Comparison of ENCODE assay signal across 27 cellular contexts in the genomic region with DNA sequence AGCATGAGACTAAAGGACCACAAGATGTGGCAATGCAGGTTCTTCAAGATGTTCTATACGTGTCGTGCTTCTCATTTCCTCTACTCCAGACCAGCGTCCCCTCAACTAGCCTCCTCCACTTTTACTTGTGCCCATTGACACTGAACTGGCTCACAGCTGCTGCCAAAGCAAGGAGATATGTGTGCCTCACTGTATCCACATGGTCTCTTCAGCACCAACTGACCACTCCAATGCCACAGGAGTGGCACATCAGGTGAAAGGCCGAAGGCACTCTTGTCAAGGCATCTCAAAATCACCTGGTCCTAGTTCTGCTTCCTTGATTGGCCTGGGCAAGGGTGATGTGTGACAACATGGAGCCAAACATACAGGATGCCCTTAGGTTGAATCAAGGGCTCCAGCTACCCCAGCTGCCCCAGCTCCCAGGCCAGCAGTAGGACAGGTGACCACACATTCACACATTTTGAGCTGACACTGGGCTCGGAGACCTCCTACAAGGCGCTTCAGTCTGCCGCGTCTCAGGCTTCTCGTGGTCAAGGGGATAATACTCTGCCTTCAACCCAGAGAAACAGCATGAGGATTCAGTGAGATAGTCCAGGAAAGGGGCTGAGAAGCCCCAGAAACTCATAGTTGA.
"Had no signal": no experiment of that assay in that cellular context is flagged by ENCODE, and none has a peak within 500 bp of the region (broad histone marks: within the 10 kb centered on the region; RNA-seq: fewer than 3 reads in every experiment).

No MANE protein-coding gene starts in this region.

- FAIRE-seq: kidney had no signal

- H2AFZ ChIP-seq: parathyroid adenoma had no signal

- H3K79me2 ChIP-seq: parathyroid adenoma had no signal

- H3K36me3 ChIP-seq: left lung, lower lobe of right lung, neutrophil, right lobe of liver, tibial nerve, vagina had no signal

- H3K4me1 Mint-ChIP-seq: mesothelial cell of epicardium; naive B cell; natural killer cell; stimulated activated memory B cell treated with anti-CD40 and anti-IgM and Interleukin-4, amounts not matched to agents 10 μg/mL and 1 μg/mL and 100 μg/mL, for 72 hours; stimulated activated naive CD8-positive, alpha-beta T cell treated with anti-CD3 and anti-CD28 coated beads, Interleukin-15, amount 100 ng/mL, for 72 hours had no signal

- H3K4me3 ChIP-seq: left lung, lower lobe of right lung, psoas muscle, right lobe of liver, smooth muscle cell, tibial nerve, vagina had no signal

- H3K9me3 Mint-ChIP-seq: mesothelial cell of epicardium; natural killer cell; nephron progenitor cell; stimulated activated naive CD8-positive, alpha-beta T cell treated with anti-CD3 and anti-CD28 coated beads, Interleukin-15, amount 100 ng/mL, for 72 hours; type B pancreatic cell had no signal

- H3K27me3 Mint-ChIP-seq: stimulated activated memory B cell treated with anti-CD40 and anti-IgM and Interleukin-4, amounts not matched to agents 10 μg/mL and 1 μg/mL and 100 μg/mL, for 72 hours had no signal

- H3K9me3 ChIP-seq: left lung, lower lobe of right lung, neutrophil, psoas muscle, right lobe of liver, vagina had no signal

- H3K36me3 Mint-ChIP-seq: mesothelial cell of epicardium; naive B cell; natural killer cell; stimulated activated memory B cell treated with anti-CD40 and anti-IgM and Interleukin-4, amounts not matched to agents 10 μg/mL and 1 μg/mL and 100 μg/mL, for 72 hours; type B pancreatic cell had no signal

- H3K9ac ChIP-seq: parathyroid adenoma had no signal

- ATAC-seq: left colon; left lung; lower lobe of right lung; natural killer cell; right lobe of liver; stimulated activated memory B cell treated with anti-CD40 and anti-IgM and Interleukin-4, amounts not matched to agents 10 μg/mL and 1 μg/mL and 100 μg/mL, for 72 hours; stimulated activated naive CD8-positive, alpha-beta T cell treated with anti-CD3 and anti-CD28 coated beads, Interleukin-15, amount 100 ng/mL, for 72 hours had no signal

- DNase-seq: hippocampal formation; kidney; left colon; left lung; lower lobe of right lung; mammary epithelial cell; mesenchymal stem cell; naive B cell; natural killer cell; occipital lobe; psoas muscle; right lobe of liver; stimulated activated CD4-positive, alpha-beta T cell treated with anti-CD3 and anti-CD28 coated beads, Interleukin-1b, Interleukin-23, amount 100 ng/mL, for 48 hours; stimulated activated CD4-positive, alpha-beta T cell treated with anti-CD3 and anti-CD28 coated beads, Interleukin-2, amount 100 ng/mL, for 48 hours; stimulated activated CD4-positive, alpha-beta T cell treated with anti-CD3 and anti-CD28 coated beads, Interleukin-4, amount 100 ng/mL, for 4 hours; stimulated activated CD8-positive, alpha-beta memory T cell treated with anti-CD3 and anti-CD28 coated beads, Interleukin-4, amount 100 ng/mL, for 48 hours; stimulated activated naive CD4-positive, alpha-beta T cell treated with Interleukin-2 at 50 U/mL for 16 hours; stimulated activated naive CD8-positive, alpha-beta T cell treated with anti-CD3 and anti-CD28 coated beads, Interleukin-15, amount 100 ng/mL, for 72 hours had no signal

- H3K27me3 ChIP-seq: neutrophil, right lobe of liver, tibial nerve, vagina had no signal

- H3K4me3 Mint-ChIP-seq: mesothelial cell of epicardium; naive B cell; natural killer cell; nephron progenitor cell; stimulated activated memory B cell treated with anti-CD40 and anti-IgM and Interleukin-4, amounts not matched to agents 10 μg/mL and 1 μg/mL and 100 μg/mL, for 72 hours; stimulated activated naive CD8-positive, alpha-beta T cell treated with anti-CD3 and anti-CD28 coated beads, Interleukin-15, amount 100 ng/mL, for 72 hours; type B pancreatic cell had no signal

- H3K4me2 ChIP-seq: smooth muscle cell had no signal

- H3K27ac ChIP-seq: left lung, lower lobe of right lung, neutrophil, parathyroid adenoma, psoas muscle, right lobe of liver, tibial nerve, vagina had no signal

- H3K4me1 ChIP-seq: left lung, lower lobe of right lung, parathyroid adenoma, psoas muscle, right lobe of liver, tibial nerve, vagina had no signal

- H3K27ac Mint-ChIP-seq: mesothelial cell of epicardium; natural killer cell; nephron progenitor cell; stimulated activated memory B cell treated with anti-CD40 and anti-IgM and Interleukin-4, amounts not matched to agents 10 μg/mL and 1 μg/mL and 100 μg/mL, for 72 hours; stimulated activated naive CD8-positive, alpha-beta T cell treated with anti-CD3 and anti-CD28 coated beads, Interleukin-15, amount 100 ng/mL, for 72 hours; type B pancreatic cell had no signal
